Comparison of ENCODE assay signal across 15 cellular contexts in the genomic region with DNA sequence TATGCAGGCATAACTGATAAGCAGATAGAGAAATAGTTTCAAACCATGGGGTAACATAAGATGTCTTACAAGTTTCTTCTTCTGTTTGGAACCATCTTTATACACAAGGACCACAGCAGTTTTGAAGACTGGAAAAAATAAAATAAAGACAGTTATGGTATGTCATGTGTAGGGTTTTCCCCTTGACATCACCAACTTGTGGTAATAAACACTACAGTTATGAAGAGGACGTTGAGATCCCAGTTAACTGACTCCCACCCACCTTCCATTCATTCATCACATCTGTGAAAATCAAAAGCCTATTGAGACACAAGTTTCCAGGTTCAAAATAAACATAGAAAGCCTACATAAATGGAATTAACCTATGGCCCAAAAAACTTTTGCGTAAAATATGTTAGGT.
DNase-seq lines count a peak whose midpoint lies in the region; ATAC-seq and TF ChIP-seq lines count a peak whose summit lies in the region.
"Had no signal": no experiment of that assay in that cellular context is flagged by ENCODE, and none has a peak within 500 bp of the region (broad histone marks: within the 10 kb centered on the region; RNA-seq: fewer than 3 reads in every experiment).

No MANE protein-coding gene starts in this region.

- H3K27ac ChIP-seq in BLaER1: peak overlapping the region; percentile 93
- no peak overlapping the region for H3K27ac ChIP-seq in thyroid gland

- H3K9me3 Mint-ChIP-seq in activated CD4-positive, alpha-beta memory T cell treated with anti-CD3 and anti-CD28 coated beads for 36 hours: no peaks in the 10 kb centered on the region
- no peaks in the 10 kb centered on the region for H3K9me3 Mint-ChIP-seq in activated CD4-positive, alpha-beta memory T cell treated with anti-CD3 and anti-CD28 coated beads, Interleukin-2, amount 10 ng/mL, durations not matched to agents 7 days and 5 days
- H3K9me3 Mint-ChIP-seq in activated naive CD8-positive, alpha-beta T cell treated with anti-CD3 and anti-CD28 coated beads for 36 hours: peaks cover 6% of the 10 kb centered on the region
- H3K9me3 Mint-ChIP-seq: GM23338 had no signal

- H3K9me3 ChIP-seq in BLaER1: peaks cover 14% of the 10 kb centered on the region; the same call in 1 of the 2 replicates
- H3K9me3 ChIP-seq in thyroid gland: no peaks in the 10 kb centered on the region

- H3K4me1 ChIP-seq in BLaER1 (peaks cover 87% of the 10 kb centered on the region), thyroid gland (no peaks in the 10 kb centered on the region)

- TF ChIP-seq POLR2A in thyroid gland (IDR thresholded peaks at IDR 0.05): no peak

- peaks cover 79% of the 10 kb centered on the region for H3K36me3 Mint-ChIP-seq in activated CD4-positive, alpha-beta memory T cell treated with anti-CD3 and anti-CD28 coated beads for 36 hours
- H3K36me3 Mint-ChIP-seq in activated CD4-positive, alpha-beta memory T cell treated with anti-CD3 and anti-CD28 coated beads, Interleukin-2, amount 10 ng/mL, durations not matched to agents 7 days and 5 days (ENCODE audit: low read depth): peaks cover 85% of the 10 kb centered on the region
- peaks cover 84% of the 10 kb centered on the region for H3K36me3 Mint-ChIP-seq in activated naive CD8-positive, alpha-beta T cell treated with anti-CD3 and anti-CD28 coated beads for 36 hours

- H3K4me1 Mint-ChIP-seq in activated CD4-positive, alpha-beta memory T cell treated with anti-CD3 and anti-CD28 coated beads for 36 hours (ENCODE audit: low read depth): peaks cover 60% of the 10 kb centered on the region
- peaks cover 54% of the 10 kb centered on the region for H3K4me1 Mint-ChIP-seq in activated CD4-positive, alpha-beta memory T cell treated with anti-CD3 and anti-CD28 coated beads, Interleukin-2, amount 10 ng/mL, durations not matched to agents 7 days and 5 days
- H3K4me1 Mint-ChIP-seq in activated naive CD8-positive, alpha-beta T cell treated with anti-CD3 and anti-CD28 coated beads for 36 hours: peaks cover 43% of the 10 kb centered on the region

- H3K4me2 ChIP-seq in BLaER1: peak overlapping the region; percentile 77
- H3K4me2 ChIP-seq: GM23338 had no signal

- H3K27me3 Mint-ChIP-seq in activated CD4-positive, alpha-beta memory T cell treated with anti-CD3 and anti-CD28 coated beads for 36 hours: no peaks in the 10 kb centered on the region
- peaks cover 1% of the 10 kb centered on the region for H3K27me3 Mint-ChIP-seq in activated CD4-positive, alpha-beta memory T cell treated with anti-CD3 and anti-CD28 coated beads, Interleukin-2, amount 10 ng/mL, durations not matched to agents 7 days and 5 days
- peaks cover 5% of the 10 kb centered on the region for H3K27me3 Mint-ChIP-seq in activated naive CD8-positive, alpha-beta T cell treated with anti-CD3 and anti-CD28 coated beads for 36 hours

- no peak for TF ChIP-seq CTCF in thyroid gland (IDR thresholded peaks at IDR 0.05)

- intact Hi-C loops in activated CD4-positive, alpha-beta memory T cell treated with anti-CD3 and anti-CD28 coated beads for 36 hours (cut with micrococcal nuclease): loop anchor here (1.0 to 2.0 kb wide), 4 partner anchors 14 to 525 kb away; no protein-coding TSS in a partner anchor
- intact Hi-C loops in thyroid gland (cut with DNase I): no loop called here

- H3K4me3 ChIP-seq in BLaER1 (peak overlapping the region; percentile 24; the same call in 1 of the 2 replicates), thyroid gland (replicated peaks in 1 of 3) (no peak overlapping the region)
- H3K4me3 ChIP-seq: GM23338 had no signal

- no peaks in the 10 kb centered on the region for H3K27me3 ChIP-seq in BLaER1
- H3K27me3 ChIP-seq in thyroid gland: no peaks in the 10 kb centered on the region

- ATAC-seq in HG03565 (IDR thresholded peaks at IDR 0.05; ENCODE audit: unreplicated experiment) (peak; percentile 34), GM21423 (IDR thresholded peaks at IDR 0.05; ENCODE audit: unreplicated experiment) (no peak)
- ATAC-seq: GM23338 had no signal

- CTCF ChIA-PET in activated CD4-positive, alpha-beta memory T cell treated with anti-CD3 and anti-CD28 coated beads for 36 hours (lab: Charles Lee): interaction anchor here (0.8 kb wide), 1 partner anchor 60 kb away, joined by 3 read pairs; no protein-coding TSS in a partner anchor
- CTCF ChIA-PET in activated CD4-positive, alpha-beta memory T cell treated with anti-CD3 and anti-CD28 coated beads, Interleukin-2, amount 10 ng/mL, durations not matched to agents 7 days and 5 days (lab: Charles Lee): interaction anchor here (2.7 kb wide), 1 partner anchor 50 kb away, joined by 14 read pairs; no protein-coding TSS in a partner anchor

- no peak for DNase-seq in activated CD4-positive, alpha-beta memory T cell treated with anti-CD3 and anti-CD28 coated beads for 36 hours
- no peak for DNase-seq in activated CD4-positive, alpha-beta memory T cell treated with anti-CD3 and anti-CD28 coated beads, Interleukin-2, amount 10 ng/mL, durations not matched to agents 7 days and 5 days
- no peak for DNase-seq in activated naive CD8-positive, alpha-beta T cell treated with anti-CD3 and anti-CD28 coated beads for 36 hours
- DNase-seq in thyroid gland (no peak), NCI-H128 (lab: John Stamatoyannopoulos, UW; ENCODE audit: unreplicated experiment) (no peak)
- DNase-seq: DMS53, NCI-H226, NCI-H526 treated with DMSO at 0.1 percent for 48 hours, OCI-M1, RPMI8226 had no signal

- H3K36me3 ChIP-seq in BLaER1: peaks cover 45% of the 10 kb centered on the region
- no peaks in the 10 kb centered on the region for H3K36me3 ChIP-seq in thyroid gland

- no peaks in the 10 kb centered on the region for H4K20me1 ChIP-seq in BLaER1

- peak overlapping the region; percentile 95 for H3K27ac Mint-ChIP-seq in activated CD4-positive, alpha-beta memory T cell treated with anti-CD3 and anti-CD28 coated beads for 36 hours
- H3K27ac Mint-ChIP-seq in activated CD4-positive, alpha-beta memory T cell treated with anti-CD3 and anti-CD28 coated beads, Interleukin-2, amount 10 ng/mL, durations not matched to agents 7 days and 5 days: no peak overlapping the region
- H3K27ac Mint-ChIP-seq in activated naive CD8-positive, alpha-beta T cell treated with anti-CD3 and anti-CD28 coated beads for 36 hours: peak overlapping the region; percentile 27
- H3K27ac Mint-ChIP-seq: GM23338 had no signal

- POLR2A ChIA-PET in activated CD4-positive, alpha-beta memory T cell treated with anti-CD3 and anti-CD28 coated beads for 36 hours (lab: Charles Lee): no interaction called here
- POLR2A ChIA-PET in activated CD4-positive, alpha-beta memory T cell treated with anti-CD3 and anti-CD28 coated beads, Interleukin-2, amount 10 ng/mL, durations not matched to agents 7 days and 5 days (lab: Charles Lee): interaction anchor here (1.1 to 1.8 kb wide), 2 partner anchors 54 to 65 kb away, joined by 5 to 7 read pairs; no protein-coding TSS in a partner anchor

- 86 to 87% methylated on average over 2 of the region's 2 CpGs for WGBS in thyroid gland, 2 donors

- H3K9ac ChIP-seq in BLaER1: no peak overlapping the region

- peak overlapping the region; percentile 50 for H3K4me3 Mint-ChIP-seq in activated CD4-positive, alpha-beta memory T cell treated with anti-CD3 and anti-CD28 coated beads for 36 hours
- no peak overlapping the region for H3K4me3 Mint-ChIP-seq in activated CD4-positive, alpha-beta memory T cell treated with anti-CD3 and anti-CD28 coated beads, Interleukin-2, amount 10 ng/mL, durations not matched to agents 7 days and 5 days
- no peak overlapping the region for H3K4me3 Mint-ChIP-seq in activated naive CD8-positive, alpha-beta T cell treated with anti-CD3 and anti-CD28 coated beads for 36 hours
- H3K4me3 Mint-ChIP-seq: CD14-positive monocyte, GM23338 had no signal
